In the genomic region with DNA sequence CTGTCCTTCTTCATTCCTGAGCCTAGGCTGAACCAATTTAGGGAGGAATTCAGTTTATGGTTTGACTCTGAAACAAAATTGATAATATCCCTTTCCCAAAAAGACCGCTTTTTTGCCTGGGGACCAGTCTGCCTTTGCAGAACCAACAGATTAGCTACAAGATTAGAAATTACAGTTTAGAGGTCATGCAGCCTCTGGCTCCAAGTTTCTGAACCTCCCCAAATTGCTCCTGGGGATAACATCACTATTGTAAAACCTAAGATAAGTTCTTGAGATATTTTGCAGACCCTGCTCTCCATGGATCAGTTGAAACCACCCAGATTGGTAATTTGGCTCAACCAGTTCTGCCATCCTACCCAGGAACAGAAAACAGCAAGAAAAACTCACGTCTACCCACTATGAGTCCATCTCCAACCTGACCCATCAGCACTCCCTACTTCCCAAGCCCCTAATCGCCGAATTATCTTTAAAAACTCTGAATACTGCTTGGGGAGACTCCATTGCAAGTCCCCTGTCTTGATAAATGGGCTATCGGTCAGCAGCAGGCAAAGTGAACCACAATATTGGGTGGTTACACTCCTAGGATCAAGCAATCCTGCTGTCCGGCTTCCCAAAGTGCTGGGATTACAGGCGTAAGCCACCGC, we compare ENCODE assay signal across 7 cellular contexts. TPM values are rescaled to one million over a fixed set of nuclear protein-coding genes. Genes with fewer than 3 reads are reported as not detected.
DNase-seq lines count a peak whose midpoint lies in the region; ATAC-seq, FAIRE-seq and TF ChIP-seq lines count a peak whose summit lies in the region.

No MANE protein-coding gene starts in this region.

- H3K36me3 ChIP-seq in WERI-Rb-1 = peaks cover 34% of the 10 kb centered on the region
- H3K36me3 ChIP-seq in small intestine (ENCODE audit: control insufficient read depth in 2 of 2, insufficient read depth in 2 of 2, low read length in 2 of 2) = peaks cover under 1 to 1% of the 10 kb centered on the region in 2 donors

- in situ Hi-C loops in GM13977 (cut with MboI; ENCODE audit: low pct_unique_long_range_greater_than_20kb, low sequenced_read_pairs, unreplicated experiment) = no loop called here

- ATAC-seq in GM19043 (IDR thresholded peaks at IDR 0.05; ENCODE audit: low read depth, unreplicated experiment) (peak; percentile 13), HG02938 (IDR thresholded peaks at IDR 0.05; ENCODE audit: unreplicated experiment) (peak; percentile 26), left cardiac atrium (peak; percentile 50 to 58)

- intact Hi-C loops in left cardiac atrium (cut with DNase I) = loop anchor here in 1 of 2 donors (5.0 kb wide), 1 partner anchor 63 kb away; the partner anchor contains the start of gene ACADM

- peak overlapping the region; percentile 91 for H3K4me3 ChIP-seq in WERI-Rb-1 (ENCODE audit: low read depth, low read length)
- H3K4me3 ChIP-seq in small intestine (ENCODE audit: low read depth in 1 of 2, low read length in 2 of 2) = peak overlapping the region; percentile 19 to 49

- TF ChIP-seq CTCF in WERI-Rb-1 (IDR thresholded peaks at IDR 0.05; ENCODE audit: low read depth, low read length) (no peak), GM13977 (IDR thresholded peaks at IDR 0.05; ENCODE audit: extremely low read depth, insufficient read depth, missing control alignments) (no peak)

- H3K9me3 ChIP-seq in WERI-Rb-1 (ENCODE audit: severe bottlenecking) (no peaks in the 10 kb centered on the region), small intestine (ENCODE audit: control insufficient read depth, low read depth) (no peaks in the 10 kb centered on the region)

- H3K27ac ChIP-seq in WERI-Rb-1 (peak overlapping the region; percentile 81), small intestine (ENCODE audit: low read depth in 1 of 2, low read length in 1 of 2) (peak overlapping the region; percentile 43 to 74)

- FAIRE-seq in small intestine (lab: Jason Lieb, UNC) = no peak

- H3K27me3 ChIP-seq in WERI-Rb-1 (ENCODE audit: insufficient read depth, low read depth, severe bottlenecking) (no peaks in the 10 kb centered on the region), small intestine (ENCODE audit: control insufficient read depth in 2 of 2, insufficient read depth in 2 of 2, low read length in 2 of 2) (no peaks in the 10 kb centered on the region)

- peaks cover under 1 to 5% of the 10 kb centered on the region in 2 donors for H3K4me1 ChIP-seq in small intestine (ENCODE audit: control insufficient read depth in 2 of 2, insufficient read depth in 1 of 2, low read depth in 1 of 2, low read length in 1 of 2)

- 11 to 14% (median 12%) methylated on average over 8 of the region's 8 CpGs for WGBS in small intestine, 3 donors

- no peak for DNase-seq in WERI-Rb-1
- DNase-seq in left cardiac atrium = no peak
- DNase-seq in small intestine = no peak
- no peak for DNase-seq in GM13977 (ENCODE audit: low spot score)
- no peak for DNase-seq in superior temporal gyrus (ENCODE audit: extremely low spot score)

RNA-seq across cellular contexts. Expression of gene RABGGTB, which starts 0.6 kb away (rescaled TPM):
- 10 to 100 TPM; 46.8 to 71.8 TPM for total RNA-seq in left cardiac atrium
- 10 to 100 TPM; 55.6 to 67.8 (median 57.5) TPM for polyA plus RNA-seq in small intestine

RNA-seq across cellular contexts. Expression of gene MSH4, which starts 11.2 kb away (rescaled TPM):
- total RNA-seq in left cardiac atrium = under 1 TPM; 0.29 to 0.44 TPM
- polyA plus RNA-seq in small intestine = under 1 TPM in 1 of 3 donors, not detected in 2; 0.04 TPM
